In the genomic region with DNA sequence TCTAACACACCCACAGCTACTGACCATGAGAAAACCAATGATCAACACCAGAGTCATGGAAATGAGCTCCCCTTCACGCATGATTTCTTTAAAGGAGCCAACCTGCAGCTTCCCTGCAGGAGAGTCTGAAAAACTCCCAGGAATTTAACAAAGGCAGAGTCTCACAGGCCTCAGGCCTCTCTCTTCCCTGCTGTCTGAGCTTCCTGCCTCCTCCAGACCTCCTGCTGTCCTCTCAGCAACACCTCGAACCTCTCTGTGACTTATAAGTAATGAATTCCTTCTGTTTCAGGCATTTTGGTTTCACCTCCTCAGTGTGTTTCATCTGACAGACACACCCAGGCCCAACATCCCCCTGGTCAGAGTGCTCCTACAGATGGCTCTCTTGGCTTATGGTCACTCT, we compare ENCODE assay signal across 26 cellular contexts.
DNase-seq lines count a peak whose midpoint lies in the region; ATAC-seq and TF ChIP-seq lines count a peak whose summit lies in the region.
"Had no signal": no experiment of that assay in that cellular context is flagged by ENCODE, and none has a peak within 500 bp of the region (broad histone marks: within the 10 kb centered on the region; RNA-seq: fewer than 3 reads in every experiment).

No MANE protein-coding gene starts in this region.

- DNase-seq in NCI-H2227 (lab: John Stamatoyannopoulos, UW; ENCODE audit: unreplicated experiment) (peak; percentile 25), NCI-H2227 treated with DMSO at 0.1 percent for 48 hours (lab: John Stamatoyannopoulos, UW) (no peak), chondrocyte (ENCODE audit: low spot score) (no peak), kidney tubule cell (ENCODE audit: low spot score) (peak; percentile 76), OCI-LY7 (ENCODE audit: low spot score) (no peak), ascending aorta (ENCODE audit: low spot score in 2 of 2) (no peak)
- DNase-seq: 8988T; activated CD4-positive, alpha-beta T cell treated with anti-CD3 and anti-CD28 coated beads for 48 hours; activated CD8-positive, alpha-beta memory T cell treated with anti-CD3 and anti-CD28 coated beads, Interleukin-2, amount 10 ng/mL, durations not matched to agents 7 days and 5 days; activated naive CD8-positive, alpha-beta T cell treated with anti-CD3 and anti-CD28 coated beads for 36 hours; BE2C; Calu3; dermis blood vessel endothelial cell; foreskin keratinocyte; hypothalamus; left ventricle myocardium inferior; MG63; NCI-H146; stimulated activated naive CD4-positive, alpha-beta T cell treated with Interleukin-2 at 50 U/mL for 16 hours; tibial artery had no signal

- H3K79me2 ChIP-seq in OCI-LY7 (ENCODE audit: insufficient read depth, low read depth, low read length) = no peaks in the 10 kb centered on the region

- H3K36me3 Mint-ChIP-seq in chondrocyte (ENCODE audit: low read depth) = no peaks in the 10 kb centered on the region
- H3K36me3 Mint-ChIP-seq: activated CD8-positive, alpha-beta memory T cell treated with anti-CD3 and anti-CD28 coated beads, Interleukin-2, amount 10 ng/mL, durations not matched to agents 7 days and 5 days; activated naive CD8-positive, alpha-beta T cell treated with anti-CD3 and anti-CD28 coated beads for 36 hours; IgD-negative memory B cell had no signal

- H3K4me1 ChIP-seq in OCI-LY7 (ENCODE audit: insufficient read depth, low read length, poor library complexity, severe bottlenecking) = no peaks in the 10 kb centered on the region
- H3K4me1 ChIP-seq in ascending aorta = no peaks in the 10 kb centered on the region
- H3K4me1 ChIP-seq: BE2C, foreskin keratinocyte, left ventricle myocardium inferior, tibial artery had no signal

- no peak for TF ChIP-seq CTCF in chondrocyte (IDR thresholded peaks at IDR 0.05)
- no peak for TF ChIP-seq CTCF in OCI-LY7 (conservative IDR thresholded peaks at IDR 0.05; ENCODE audit: low read length)
- TF ChIP-seq CTCF in ascending aorta (IDR thresholded peaks at IDR 0.05) = no peak

- H3K27ac ChIP-seq in OCI-LY7 (ENCODE audit: low read depth, low read length, poor library complexity, severe bottlenecking) = no peak overlapping the region
- no peak overlapping the region for H3K27ac ChIP-seq in ascending aorta
- H3K27ac ChIP-seq: epithelial cell of prostate, foreskin keratinocyte, left ventricle myocardium inferior, tibial artery had no signal

- intact Hi-C loops in OCI-LY7 (cut with micrococcal nuclease; ENCODE audit: unreplicated experiment) = no loop called here
- intact Hi-C loops in ascending aorta (cut with DNase I) = no loop called here

- H3K9me3 Mint-ChIP-seq in chondrocyte (ENCODE audit: low read depth) = peaks cover 2% of the 10 kb centered on the region
- H3K9me3 Mint-ChIP-seq: activated naive CD8-positive, alpha-beta T cell treated with anti-CD3 and anti-CD28 coated beads for 36 hours had no signal

- H3K9me3 ChIP-seq in OCI-LY7 (ENCODE audit: low read length) = no peaks in the 10 kb centered on the region
- no peaks in the 10 kb centered on the region for H3K9me3 ChIP-seq in ascending aorta
- H3K9me3 ChIP-seq: BE2C, left ventricle myocardium inferior, MG63, tibial artery had no signal

- H3K27me3 Mint-ChIP-seq in chondrocyte (ENCODE audit: low read depth) = no peaks in the 10 kb centered on the region
- H3K27me3 Mint-ChIP-seq: activated CD8-positive, alpha-beta memory T cell treated with anti-CD3 and anti-CD28 coated beads, Interleukin-2, amount 10 ng/mL, durations not matched to agents 7 days and 5 days; activated naive CD8-positive, alpha-beta T cell treated with anti-CD3 and anti-CD28 coated beads for 36 hours; activated T-helper 17 cell treated with anti-CD3 and anti-CD28 coated beads, Interleukin-2, amount 50 U/mL, for 72 hours; IgD-negative memory B cell had no signal

- no peak overlapping the region for H3K4me2 ChIP-seq in OCI-LY7 (ENCODE audit: low read length)

- no peak overlapping the region for H3K4me3 ChIP-seq in OCI-LY7 (ENCODE audit: low read depth, low read length, poor library complexity, severe bottlenecking)
- H3K4me3 ChIP-seq in ascending aorta = no peak overlapping the region
- H3K4me3 ChIP-seq: left ventricle myocardium inferior, MG63, tibial artery had no signal

- no peak overlapping the region for H2AFZ ChIP-seq in OCI-LY7 (ENCODE audit: low read length)

- POLR2A ChIA-PET in OCI-LY7 (lab: Charles Lee) = no interaction called here

- H3K27me3 ChIP-seq in ascending aorta = no peaks in the 10 kb centered on the region
- H3K27me3 ChIP-seq: BE2C, foreskin keratinocyte, MG63, tibial artery had no signal

- peaks cover 34% of the 10 kb centered on the region for H3K4me1 Mint-ChIP-seq in chondrocyte (ENCODE audit: low read depth)
- H3K4me1 Mint-ChIP-seq: activated CD8-positive, alpha-beta memory T cell treated with anti-CD3 and anti-CD28 coated beads, Interleukin-2, amount 10 ng/mL, durations not matched to agents 7 days and 5 days; activated naive CD8-positive, alpha-beta T cell treated with anti-CD3 and anti-CD28 coated beads for 36 hours; activated T-helper 17 cell treated with anti-CD3 and anti-CD28 coated beads, Interleukin-2, amount 50 U/mL, for 72 hours had no signal

- no peaks in the 10 kb centered on the region for H4K20me1 ChIP-seq in OCI-LY7 (ENCODE audit: insufficient read depth, low read length)

- CTCF ChIA-PET in OCI-LY7 (lab: Charles Lee; ENCODE audit: unreplicated experiment) = interaction anchor here (0.5 kb wide), 1 partner anchor 91 kb away, joined by 3 read pairs; no protein-coding TSS in a partner anchor

- no peak overlapping the region for H3K4me3 Mint-ChIP-seq in chondrocyte (ENCODE audit: unreplicated experiment)
- H3K4me3 Mint-ChIP-seq: activated CD8-positive, alpha-beta memory T cell treated with anti-CD3 and anti-CD28 coated beads, Interleukin-2, amount 10 ng/mL, durations not matched to agents 7 days and 5 days; activated naive CD8-positive, alpha-beta T cell treated with anti-CD3 and anti-CD28 coated beads for 36 hours; activated T-helper 17 cell treated with anti-CD3 and anti-CD28 coated beads, Interleukin-2, amount 50 U/mL, for 72 hours; IgD-negative memory B cell had no signal

- BruUV-seq in OCI-LY7 (replicated peaks; lab: Mats Ljungman, UMichigan) = no TSS peak

- ATAC-seq in HG02763 (IDR thresholded peaks at IDR 0.05; ENCODE audit: unreplicated experiment) = no peak
- no peak for ATAC-seq in HG02623 (IDR thresholded peaks at IDR 0.05; ENCODE audit: unreplicated experiment)
- ATAC-seq: activated CD8-positive, alpha-beta memory T cell treated with anti-CD3 and anti-CD28 coated beads, Interleukin-2, amount 10 ng/mL, durations not matched to agents 7 days and 5 days; activated T-helper 17 cell treated with anti-CD3 and anti-CD28 coated beads, Interleukin-2, amount 50 U/mL, for 72 hours; foreskin keratinocyte; sciatic nerve had no signal

- H3K36me3 ChIP-seq in OCI-LY7 (ENCODE audit: insufficient read depth, low read length) (no peaks in the 10 kb centered on the region), ascending aorta (no peaks in the 10 kb centered on the region)
- H3K36me3 ChIP-seq: BE2C, left ventricle myocardium inferior, MG63, tibial artery had no signal

- H3K27ac Mint-ChIP-seq in chondrocyte (ENCODE audit: unreplicated experiment) = peak overlapping the region; percentile 64
- H3K27ac Mint-ChIP-seq: activated CD8-positive, alpha-beta memory T cell treated with anti-CD3 and anti-CD28 coated beads, Interleukin-2, amount 10 ng/mL, durations not matched to agents 7 days and 5 days; activated naive CD8-positive, alpha-beta T cell treated with anti-CD3 and anti-CD28 coated beads for 36 hours; activated T-helper 17 cell treated with anti-CD3 and anti-CD28 coated beads, Interleukin-2, amount 50 U/mL, for 72 hours; IgD-negative memory B cell had no signal

- no peaks in the 10 kb centered on the region for H3K9me2 ChIP-seq in OCI-LY7 (ENCODE audit: insufficient read depth, low read length)

Comparison
In these comparisons a context has a peak if more than half of its experiments do, and no peak if none do; other contexts are left out.
1. DNase-seq: peak in NCI-H2227 (single experiment) and kidney tubule cell (single experiment); none in NCI-H2227 treated with DMSO at 0.1 percent for 48 hours (single experiment), chondrocyte (single experiment), OCI-LY7 (single experiment) and ascending aorta (0 of 2).